1 cellular context compared by ENCODE assay signal in the genomic region with DNA sequence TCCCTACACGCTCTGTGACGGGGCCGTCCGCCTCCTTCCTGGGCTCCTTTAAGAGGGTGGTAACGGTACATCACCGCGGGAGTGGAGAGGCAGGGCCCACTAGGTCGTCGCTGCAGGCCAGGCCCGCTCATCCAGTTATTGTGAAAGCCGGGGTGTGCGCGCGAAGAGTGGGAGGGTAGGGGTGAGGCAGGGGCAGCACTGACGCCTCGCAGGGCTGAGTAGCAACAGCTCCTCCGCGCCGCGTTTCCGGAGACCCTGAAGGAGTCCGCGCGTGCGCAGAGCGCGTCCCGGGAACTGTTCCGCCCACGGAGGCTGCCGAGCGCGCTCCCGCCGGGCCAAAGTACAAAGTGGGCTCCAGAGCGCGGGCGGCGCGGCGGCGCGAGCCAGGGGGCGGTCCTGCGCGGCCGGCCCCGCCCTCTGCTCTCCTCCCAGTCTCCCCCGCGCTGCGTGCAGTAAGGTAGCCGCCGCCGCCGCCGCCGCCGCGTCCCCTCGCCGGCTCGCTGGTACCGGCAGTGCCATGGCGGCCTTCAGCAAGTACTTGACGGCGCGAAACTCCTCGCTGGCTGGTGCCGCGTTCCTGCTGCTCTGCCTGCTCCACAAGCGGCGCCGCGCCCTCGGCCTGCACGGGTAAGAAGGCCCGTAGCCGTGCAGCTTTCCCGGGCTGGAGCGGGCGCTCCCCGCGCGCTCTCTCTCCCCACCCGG.
TF ChIP-seq lines count a peak whose summit lies in the region.

A gene (plus strand): TSS at position 428 of the 702 bp plus-strand sequence. CDS start 90 bp downstream, at position 518.

TF ChIP-seq in SK-N-SH, 30 proteins besides CTCF, POLR2A, EP300 and RAD21 (continued from another document):
- peak; percentile 84 for TF ChIP-seq YY1 (IDR thresholded peaks at IDR 0.05; ENCODE audit: low read depth)
